8 cellular contexts compared by ENCODE assay signal in genomic region chr16:85462405-85463227, GRCh38.
DNase-seq lines count a peak whose midpoint lies in the region; ATAC-seq and TF ChIP-seq lines count a peak whose summit lies in the region.

No MANE protein-coding gene starts in this region.

- TF ChIP-seq CTCF in CD4-positive, alpha-beta T cell (IDR thresholded peaks at IDR 0.05), result no peak
- TF ChIP-seq CTCF in activated B cell treated with CpG ODN at 0.5 μM for 24 hours (IDR thresholded peaks at IDR 0.05) (no peak), right atrium auricular region (IDR thresholded peaks at IDR 0.05) (no peak)

- no peaks in the 10 kb centered on the region for H3K36me3 Mint-ChIP-seq in CD4-positive, alpha-beta T cell (ENCODE audit: low read depth)
- no peaks in the 10 kb centered on the region for H3K36me3 Mint-ChIP-seq in activated B cell treated with CpG ODN at 0.5 μM for 24 hours (ENCODE audit: low read depth)

- H3K4me1 ChIP-seq in right atrium auricular region, result peaks cover 0 to 81% of the 10 kb centered on the region in 2 donors

- no peak overlapping the region for H3K27ac ChIP-seq in CD4-positive, alpha-beta T cell (ENCODE audit: low read depth, low read length)
- peak overlapping the region; percentile 82 to 95 for H3K27ac ChIP-seq in right atrium auricular region

- peak overlapping the region; percentile 40 to 46 for H3K4me3 ChIP-seq in right atrium auricular region

- peak overlapping the region; percentile 85 for H3K4me3 Mint-ChIP-seq in CD4-positive, alpha-beta T cell
- H3K4me3 Mint-ChIP-seq in activated B cell treated with CpG ODN at 0.5 μM for 24 hours, result peak overlapping the region; percentile 72

- peak; percentile 70 for ATAC-seq in CD4-positive, alpha-beta T cell (ENCODE audit: poor library complexity)
- ATAC-seq in activated B cell treated with CpG ODN at 0.5 μM for 24 hours (ENCODE audit: low read depth) (peak; percentile 56), GM21381 (IDR thresholded peaks at IDR 0.05; ENCODE audit: unreplicated experiment) (no peak)

- CTCF ChIA-PET in CD4-positive, alpha-beta T cell (lab: Charles Lee), result interaction anchor here (1.0 kb wide), 1 partner anchor 148 kb away, joined by 4 read pairs; no protein-coding TSS in a partner anchor
- CTCF ChIA-PET in activated B cell treated with CpG ODN at 0.5 μM for 24 hours (lab: Charles Lee), result interaction anchor here (1.4 kb wide), 1 partner anchor 42 kb away, joined by 3 read pairs; no protein-coding TSS in a partner anchor

- POLR2A ChIA-PET in CD4-positive, alpha-beta T cell (lab: Charles Lee), result interaction anchor here (1.1 to 2.7 kb wide), 3 partner anchors 12 to 95 kb away, joined by 3 to 16 read pairs (median 4); no protein-coding TSS in a partner anchor
- POLR2A ChIA-PET in activated B cell treated with CpG ODN at 0.5 μM for 24 hours (lab: Charles Lee), result no interaction called here

- no peak overlapping the region for H3K27ac Mint-ChIP-seq in CD4-positive, alpha-beta T cell
- H3K27ac Mint-ChIP-seq in activated B cell treated with CpG ODN at 0.5 μM for 24 hours, result no peak overlapping the region

- H3K4me1 Mint-ChIP-seq in CD4-positive, alpha-beta T cell (ENCODE audit: low read depth), result peaks cover 5% of the 10 kb centered on the region
- H3K4me1 Mint-ChIP-seq in activated B cell treated with CpG ODN at 0.5 μM for 24 hours, result peaks cover 14% of the 10 kb centered on the region

- no peaks in the 10 kb centered on the region for H3K36me3 ChIP-seq in right atrium auricular region

- H3K9me3 Mint-ChIP-seq in CD4-positive, alpha-beta T cell, result no peaks in the 10 kb centered on the region
- no peaks in the 10 kb centered on the region for H3K9me3 Mint-ChIP-seq in activated B cell treated with CpG ODN at 0.5 μM for 24 hours

- no peak for DNase-seq in CD4-positive, alpha-beta T cell
- DNase-seq in MV-4-11 (lab: John Stamatoyannopoulos, UW), result peak; percentile 55
- DNase-seq in activated B cell treated with CpG ODN at 0.5 μM for 24 hours, result no peak
- no peak for DNase-seq in right atrium auricular region (ENCODE audit: low spot score)
- DNase-seq in stimulated activated CD8-positive, alpha-beta memory T cell treated with anti-CD3 and anti-CD28 coated beads, Interleukin-4, amount 100 ng/mL, for 48 hours, result peak; percentile 37
- no peak for DNase-seq in C1 segment of cervical spinal cord (lab: John Stamatoyannopoulos, UW)
- DNase-seq in NAMALWA (ENCODE audit: low spot score), result no peak

- intact Hi-C loops in CD4-positive, alpha-beta T cell (cut with DNase I, micrococcal nuclease), result loop anchor here in 1 of 2 experiments (1.0 kb wide), 1 partner anchor 14 kb away; no protein-coding TSS in a partner anchor
- intact Hi-C loops in activated B cell treated with CpG ODN at 0.5 μM for 24 hours (cut with micrococcal nuclease), result no loop called here

- no peaks in the 10 kb centered on the region for H3K9me3 ChIP-seq in CD4-positive, alpha-beta T cell (ENCODE audit: control insufficient read depth, low read length)
- H3K9me3 ChIP-seq in right atrium auricular region, result no peaks in the 10 kb centered on the region

- H3K27me3 ChIP-seq in CD4-positive, alpha-beta T cell (ENCODE audit: control insufficient read depth, insufficient read depth, low read length), result peaks cover 39% of the 10 kb centered on the region
- H3K27me3 ChIP-seq in right atrium auricular region, result no peaks in the 10 kb centered on the region

- peaks cover 37% of the 10 kb centered on the region for H3K27me3 Mint-ChIP-seq in CD4-positive, alpha-beta T cell
- peaks cover 41% of the 10 kb centered on the region for H3K27me3 Mint-ChIP-seq in activated B cell treated with CpG ODN at 0.5 μM for 24 hours

Comparison
In these comparisons a context has a peak if more than half of its experiments do, and no peak if none do; other contexts are left out.
1. DNase-seq: peak in MV-4-11 (single experiment) and stimulated activated CD8-positive, alpha-beta memory T cell treated with anti-CD3 and anti-CD28 coated beads, Interleukin-4, amount 100 ng/mL, for 48 hours (single experiment); none in CD4-positive, alpha-beta T cell (0 of 10), activated B cell treated with CpG ODN at 0.5 μM for 24 hours (single experiment), right atrium auricular region (single experiment), C1 segment of cervical spinal cord (0 of 14) and NAMALWA (single experiment).